ENCODE assay signal across 8 cellular contexts in the genomic region with DNA sequence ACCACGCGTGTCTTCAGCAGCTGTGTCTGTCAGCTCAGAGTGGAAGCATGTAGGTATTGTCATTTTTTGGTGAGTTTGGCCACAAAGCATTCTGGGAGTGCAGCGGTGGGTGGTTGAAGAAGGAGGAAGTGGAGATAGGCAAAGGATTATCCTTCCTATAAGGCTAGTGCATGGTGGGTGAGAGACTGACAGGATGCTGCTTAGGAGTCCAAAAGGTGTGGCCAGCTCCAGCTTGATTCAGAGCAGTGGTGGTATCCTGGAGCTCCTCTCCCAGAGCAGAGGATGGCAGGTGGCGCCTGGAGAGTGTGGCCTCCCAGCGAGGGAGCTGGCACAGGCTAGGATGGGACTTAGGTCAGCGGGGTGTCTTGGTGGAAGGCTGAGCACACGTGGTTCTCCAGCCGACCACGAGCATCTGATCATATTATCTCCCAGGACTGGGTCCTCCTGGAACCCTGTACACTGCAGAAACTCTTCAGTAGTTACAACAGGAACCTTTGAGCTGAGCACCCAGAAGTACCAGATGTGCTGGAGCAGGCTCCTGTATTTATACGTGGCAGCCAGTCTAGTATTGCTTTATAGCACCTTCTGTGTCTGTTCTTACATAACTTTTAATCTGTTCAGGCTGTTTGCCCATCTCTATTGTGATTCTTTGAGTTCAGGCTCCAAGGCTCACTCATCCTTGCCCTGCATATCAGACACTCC. TPM values are rescaled to one million over a fixed set of nuclear protein-coding genes. Genes with fewer than 3 reads are reported as not detected.
DNase-seq lines count a peak whose midpoint lies in the region; ATAC-seq and TF ChIP-seq lines count a peak whose summit lies in the region.

No MANE protein-coding gene starts in this region.

- H3K9me2 ChIP-seq in MM.1S (replicated peaks; ENCODE audit: insufficient read depth, low read length): no peaks in the 10 kb centered on the region

- peaks cover 6% of the 10 kb centered on the region; the same call in 1 of the 2 replicates for H3K36me3 ChIP-seq in MM.1S (replicated peaks; ENCODE audit: insufficient read depth, low read length)
- H3K36me3 ChIP-seq in tibial nerve: peaks cover 0 to 14% (median 4%) of the 10 kb centered on the region in 3 donors

- TF ChIP-seq CTCF in MM.1S (IDR thresholded peaks at IDR 0.05; ENCODE audit: low read length): no peak
- TF ChIP-seq CTCF in tibial nerve (IDR thresholded peaks at IDR 0.05): no peak

- H3K9ac ChIP-seq in MM.1S (ENCODE audit: low read length): no peak overlapping the region

- H3K27ac Mint-ChIP-seq in activated CD8-positive, alpha-beta memory T cell treated with anti-CD3 and anti-CD28 coated beads, Interleukin-2, amount 10 ng/mL, durations not matched to agents 7 days and 5 days: peak overlapping the region; percentile 50
- H3K27ac Mint-ChIP-seq in activated T-cell treated with anti-CD3 and anti-CD28 coated beads, Interleukin-2, amount 50 U/mL, for 72 hours: peak overlapping the region; percentile 2

- H3K4me1 ChIP-seq in MM.1S (ENCODE audit: low read length) (peaks cover 20% of the 10 kb centered on the region; the same call in 1 of the 2 replicates), tibial nerve (peaks cover 6 to 74% (median 42%) of the 10 kb centered on the region in 4 donors)

- 53 to 56% methylated on average over 10 of the region's 10 CpGs for WGBS in tibial nerve, 2 donors

- no peak for TF ChIP-seq POLR2A in tibial nerve (IDR thresholded peaks at IDR 0.05)

- peaks cover 92% of the 10 kb centered on the region for H3K79me2 ChIP-seq in MM.1S (ENCODE audit: low read length)

- H3K4me3 Mint-ChIP-seq in activated CD8-positive, alpha-beta memory T cell treated with anti-CD3 and anti-CD28 coated beads, Interleukin-2, amount 10 ng/mL, durations not matched to agents 7 days and 5 days: no peak overlapping the region
- H3K4me3 Mint-ChIP-seq in activated T-cell treated with anti-CD3 and anti-CD28 coated beads, Interleukin-2, amount 50 U/mL, for 72 hours: no peak overlapping the region

- ATAC-seq in activated CD8-positive, alpha-beta memory T cell treated with anti-CD3 and anti-CD28 coated beads, Interleukin-2, amount 10 ng/mL, durations not matched to agents 7 days and 5 days: peak; percentile 70
- ATAC-seq in activated T-cell treated with anti-CD3 and anti-CD28 coated beads, Interleukin-2, amount 50 U/mL, for 72 hours (replicated peaks in 1 of 2): no peak
- no peak for ATAC-seq in GM21360 (IDR thresholded peaks at IDR 0.05; ENCODE audit: unreplicated experiment)

- H3K4me2 ChIP-seq in MM.1S (ENCODE audit: low read depth, low read length): no peak overlapping the region

- H3K27me3 Mint-ChIP-seq in activated CD8-positive, alpha-beta memory T cell treated with anti-CD3 and anti-CD28 coated beads, Interleukin-2, amount 10 ng/mL, durations not matched to agents 7 days and 5 days: no peaks in the 10 kb centered on the region
- H3K27me3 Mint-ChIP-seq in activated T-cell treated with anti-CD3 and anti-CD28 coated beads, Interleukin-2, amount 50 U/mL, for 72 hours (ENCODE audit: low read depth): no peaks in the 10 kb centered on the region

- H3K4me3 ChIP-seq in MM.1S (ENCODE audit: low read length): no peak overlapping the region
- H3K4me3 ChIP-seq in tibial nerve: no peak overlapping the region

- TF ChIP-seq EP300 in tibial nerve (IDR thresholded peaks at IDR 0.05): no peak

- no peaks in the 10 kb centered on the region for H3K27me3 ChIP-seq in MM.1S (replicated peaks; ENCODE audit: insufficient read depth, low read length)
- H3K27me3 ChIP-seq in tibial nerve: no peaks in the 10 kb centered on the region

- no peaks in the 10 kb centered on the region for H3K9me3 Mint-ChIP-seq in activated CD8-positive, alpha-beta memory T cell treated with anti-CD3 and anti-CD28 coated beads, Interleukin-2, amount 10 ng/mL, durations not matched to agents 7 days and 5 days (ENCODE audit: low read depth)
- no peaks in the 10 kb centered on the region for H3K9me3 Mint-ChIP-seq in activated T-cell treated with anti-CD3 and anti-CD28 coated beads, Interleukin-2, amount 50 U/mL, for 72 hours

- peaks cover 15% of the 10 kb centered on the region for H3F3A ChIP-seq in MM.1S (ENCODE audit: insufficient read depth, low read length)

- H3K9me3 ChIP-seq in MM.1S (replicated peaks; ENCODE audit: insufficient read depth, low read length) (no peaks in the 10 kb centered on the region), tibial nerve (no peaks in the 10 kb centered on the region)

- H3K36me3 Mint-ChIP-seq in activated CD8-positive, alpha-beta memory T cell treated with anti-CD3 and anti-CD28 coated beads, Interleukin-2, amount 10 ng/mL, durations not matched to agents 7 days and 5 days: peaks cover 11% of the 10 kb centered on the region
- H3K36me3 Mint-ChIP-seq in activated T-cell treated with anti-CD3 and anti-CD28 coated beads, Interleukin-2, amount 50 U/mL, for 72 hours (ENCODE audit: insufficient read depth in 2 of 2): peaks cover 0 to 9% of the 10 kb centered on the region in 2 donors

- H2AFZ ChIP-seq in MM.1S (ENCODE audit: low read length): no peak overlapping the region

- H4K20me1 ChIP-seq in MM.1S (ENCODE audit: insufficient read depth, low read length): peaks cover 18% of the 10 kb centered on the region

- peak; percentile 66 for DNase-seq in activated CD8-positive, alpha-beta memory T cell treated with anti-CD3 and anti-CD28 coated beads, Interleukin-2, amount 10 ng/mL, durations not matched to agents 7 days and 5 days
- DNase-seq in activated CD8-positive, alpha-beta memory T cell treated with anti-CD3 and anti-CD28 coated beads, Interleukin-2, amount 50 U/mL, for 4 hours: no peak
- DNase-seq in MM.1S (peak; percentile 18), iPS-NIHi7 (ENCODE audit: extremely low spot score) (peak; percentile 12), tibial nerve (ENCODE audit: low spot score in 2 of 2) (no peak), HuH-7.5 (ENCODE audit: low spot score) (no peak)
- DNase-seq in activated T-cell treated with anti-CD3 and anti-CD28 coated beads, Interleukin-2, amount 50 U/mL, for 72 hours: no peak

- H3K4me1 Mint-ChIP-seq in activated CD8-positive, alpha-beta memory T cell treated with anti-CD3 and anti-CD28 coated beads, Interleukin-2, amount 10 ng/mL, durations not matched to agents 7 days and 5 days: peaks cover 47% of the 10 kb centered on the region
- H3K4me1 Mint-ChIP-seq in activated T-cell treated with anti-CD3 and anti-CD28 coated beads, Interleukin-2, amount 50 U/mL, for 72 hours (ENCODE audit: low read depth): peaks cover 75% of the 10 kb centered on the region

- CTCF ChIA-PET in activated CD8-positive, alpha-beta memory T cell treated with anti-CD3 and anti-CD28 coated beads, Interleukin-2, amount 10 ng/mL, durations not matched to agents 7 days and 5 days (lab: Charles Lee): interaction anchor here (0.8 to 3.6 kb wide), 21 partner anchors 9 to 329 kb away, joined by 3 to 49 read pairs (median 7); a partner anchor contains a TSS

- H3K27ac ChIP-seq in MM.1S (ENCODE audit: low read length) (peak overlapping the region; percentile 9; the same call in 1 of the 2 replicates), tibial nerve (peak overlapping the region in 3 of 4 donors; percentile 34 to 75 (median 57))

RNA-seq across cellular contexts. Expression of a gene that starts 29.6 kb away (rescaled TPM):
- 10 to 100 TPM; 34.7 to 34.9 TPM for total RNA-seq in activated CD8-positive, alpha-beta memory T cell treated with anti-CD3 and anti-CD28 coated beads, Interleukin-2, amount 10 ng/mL, durations not matched to agents 7 days and 5 days
- total RNA-seq in activated T-cell treated with anti-CD3 and anti-CD28 coated beads, Interleukin-2, amount 50 U/mL, for 72 hours: 10 to 100 TPM; 26.9 to 28.0 TPM
- 10 to 100 TPM; 27.0 to 38.1 (median 31.9) TPM for total RNA-seq in tibial nerve

RNA-seq across cellular contexts. Expression of a gene that starts 31.6 kb away (rescaled TPM):
- total RNA-seq in activated CD8-positive, alpha-beta memory T cell treated with anti-CD3 and anti-CD28 coated beads, Interleukin-2, amount 10 ng/mL, durations not matched to agents 7 days and 5 days: 1 to 10 TPM in 1 of 2 experiments, under 1 TPM in 1; 0.91 to 1.5 TPM
- 1 to 10 TPM; 1.5 TPM for total RNA-seq in activated T-cell treated with anti-CD3 and anti-CD28 coated beads, Interleukin-2, amount 50 U/mL, for 72 hours
- total RNA-seq in tibial nerve: 10 to 100 TPM in 2 of 4 donors, 1 to 10 TPM in 2; 7.6 to 38.6 (median 18.4) TPM

RNA-seq across cellular contexts. Expression of a gene that starts 44.4 kb away (rescaled TPM):
- 100 to 1,000 TPM; 100 to 116 TPM for total RNA-seq in activated CD8-positive, alpha-beta memory T cell treated with anti-CD3 and anti-CD28 coated beads, Interleukin-2, amount 10 ng/mL, durations not matched to agents 7 days and 5 days
- 100 to 1,000 TPM; 101 to 108 TPM for total RNA-seq in activated T-cell treated with anti-CD3 and anti-CD28 coated beads, Interleukin-2, amount 50 U/mL, for 72 hours
- total RNA-seq in tibial nerve: 100 to 1,000 TPM in 1 of 4 donors, 10 to 100 TPM in 3; 52.7 to 153 (median 91.0) TPM

RNA-seq across cellular contexts. Expression of a gene that starts 58.5 kb away (rescaled TPM):
- 100 to 1,000 TPM; 130 to 198 TPM for total RNA-seq in activated CD8-positive, alpha-beta memory T cell treated with anti-CD3 and anti-CD28 coated beads, Interleukin-2, amount 10 ng/mL, durations not matched to agents 7 days and 5 days
- total RNA-seq in activated T-cell treated with anti-CD3 and anti-CD28 coated beads, Interleukin-2, amount 50 U/mL, for 72 hours: 100 to 1,000 TPM; 213 to 226 TPM
- total RNA-seq in tibial nerve: 100 to 1,000 TPM; 408 to 463 (median 452) TPM

Comparison
In these comparisons a context has a peak if more than half of its experiments do, and no peak if none do; other contexts are left out.
1. DNase-seq: peak in activated CD8-positive, alpha-beta memory T cell treated with anti-CD3 and anti-CD28 coated beads, Interleukin-2, amount 10 ng/mL, durations not matched to agents 7 days and 5 days (single experiment), MM.1S (single experiment) and iPS-NIHi7 (single experiment); none in activated CD8-positive, alpha-beta memory T cell treated with anti-CD3 and anti-CD28 coated beads, Interleukin-2, amount 50 U/mL, for 4 hours (single experiment), activated T-cell treated with anti-CD3 and anti-CD28 coated beads, Interleukin-2, amount 50 U/mL, for 72 hours (0 of 2), tibial nerve (0 of 2) and HuH-7.5 (single experiment).